9 cellular contexts compared by ENCODE assay signal in genomic region chr10:132421377-132422168, GRCh38. TPM values are rescaled to one million over a fixed set of nuclear protein-coding genes. Genes with fewer than 3 reads are reported as not detected.
DNase-seq lines count a peak whose midpoint lies in the region; ATAC-seq, FAIRE-seq and TF ChIP-seq lines count a peak whose summit lies in the region.
"Had no signal": no experiment of that assay in that cellular context is flagged by ENCODE, and none has a peak within 500 bp of the region (broad histone marks: within the 10 kb centered on the region; RNA-seq: fewer than 3 reads in every experiment).

No MANE protein-coding gene starts in this region.

- DNase-seq in DMS53 (lab: John Stamatoyannopoulos, UW): peak; percentile 88
- DNase-seq in NCI-H526 treated with DMSO at 0.1 percent for 48 hours (lab: John Stamatoyannopoulos, UW): peak; percentile 26
- peak; percentile 27 for DNase-seq in astrocyte (ENCODE audit: low read depth)
- peak; percentile 88 to 92 for DNase-seq in left colon
- DNase-seq in stimulated activated naive CD8-positive, alpha-beta T cell treated with anti-CD3 and anti-CD28 coated beads, Interleukin-15, amount 100 ng/mL, for 72 hours: no peak
- no peak for DNase-seq in NCI-H524 treated with DMSO at 0.1 percent for 48 hours (lab: John Stamatoyannopoulos, UW)

- H3K9me3 ChIP-seq in astrocyte (ENCODE audit: insufficient read depth, low read depth, low read length): no peaks in the 10 kb centered on the region
- H3K9me3 ChIP-seq: SJSA1 had no signal

- peak overlapping the region; percentile 47 for H3K4me2 ChIP-seq in astrocyte (ENCODE audit: low read length)

- H3K79me2 ChIP-seq in astrocyte (ENCODE audit: insufficient read depth, low read length): no peaks in the 10 kb centered on the region

- no peaks in the 10 kb centered on the region for H3K36me3 ChIP-seq in astrocyte (ENCODE audit: insufficient read depth, low read length)
- H3K36me3 ChIP-seq: SJSA1 had no signal

- H3K27ac Mint-ChIP-seq in astrocyte (ENCODE audit: unreplicated experiment): no peak overlapping the region
- peak overlapping the region; percentile 90 to 98 for H3K27ac Mint-ChIP-seq in stimulated activated naive CD8-positive, alpha-beta T cell treated with anti-CD3 and anti-CD28 coated beads, Interleukin-15, amount 100 ng/mL, for 72 hours

- H3K27me3 Mint-ChIP-seq in astrocyte (ENCODE audit: low read depth, unreplicated experiment): no peaks in the 10 kb centered on the region
- H3K27me3 Mint-ChIP-seq in stimulated activated naive CD8-positive, alpha-beta T cell treated with anti-CD3 and anti-CD28 coated beads, Interleukin-15, amount 100 ng/mL, for 72 hours: no peaks in the 10 kb centered on the region

- no peak overlapping the region for H3K4me3 Mint-ChIP-seq in astrocyte (ENCODE audit: unreplicated experiment)
- peak overlapping the region; percentile 36 to 38 for H3K4me3 Mint-ChIP-seq in stimulated activated naive CD8-positive, alpha-beta T cell treated with anti-CD3 and anti-CD28 coated beads, Interleukin-15, amount 100 ng/mL, for 72 hours

- H3K9me3 Mint-ChIP-seq in astrocyte (ENCODE audit: unreplicated experiment): no peaks in the 10 kb centered on the region
- no peaks in the 10 kb centered on the region for H3K9me3 Mint-ChIP-seq in stimulated activated naive CD8-positive, alpha-beta T cell treated with anti-CD3 and anti-CD28 coated beads, Interleukin-15, amount 100 ng/mL, for 72 hours

- no peak overlapping the region for H3K4me3 ChIP-seq in astrocyte (ENCODE audit: insufficient read depth, low read depth, low read length)
- H3K4me3 ChIP-seq: SJSA1 had no signal

- H3K36me3 Mint-ChIP-seq in astrocyte (ENCODE audit: low read depth, unreplicated experiment): peaks cover 2% of the 10 kb centered on the region

- no peak for TF ChIP-seq CTCF in astrocyte (IDR thresholded peaks at IDR 0.05; ENCODE audit: insufficient read depth, low read depth, low read length)

- H3K4me1 ChIP-seq in astrocyte (ENCODE audit: insufficient read depth, low read length): peaks cover 9% of the 10 kb centered on the region

- peaks cover 14% of the 10 kb centered on the region for H3K4me1 Mint-ChIP-seq in astrocyte (ENCODE audit: low read depth, unreplicated experiment)
- H3K4me1 Mint-ChIP-seq in stimulated activated naive CD8-positive, alpha-beta T cell treated with anti-CD3 and anti-CD28 coated beads, Interleukin-15, amount 100 ng/mL, for 72 hours: peaks cover 38% of the 10 kb centered on the region

- no peak overlapping the region for H3K27ac ChIP-seq in astrocyte (ENCODE audit: low read depth, low read length)
- H3K27ac ChIP-seq: SJSA1 had no signal

- H3K9ac ChIP-seq in astrocyte (ENCODE audit: low read length): peak overlapping the region; percentile 59

- no peak overlapping the region for H2AFZ ChIP-seq in astrocyte (ENCODE audit: low read depth, low read length)

- no peak for FAIRE-seq in astrocyte (lab: Jason Lieb, UNC)

- intact Hi-C loops in left colon (cut with DNase I, micrococcal nuclease): no loop called here

- ATAC-seq in GM21737 (IDR thresholded peaks at IDR 0.05; ENCODE audit: unreplicated experiment) (peak; percentile 47), left colon (peak; percentile 68), HG03378 (IDR thresholded peaks at IDR 0.05; ENCODE audit: unreplicated experiment) (no peak)
- peak; percentile 62 for ATAC-seq in stimulated activated naive CD8-positive, alpha-beta T cell treated with anti-CD3 and anti-CD28 coated beads, Interleukin-15, amount 100 ng/mL, for 72 hours

- no peaks in the 10 kb centered on the region for H3K27me3 ChIP-seq in astrocyte (ENCODE audit: insufficient read depth, low read length)
- H3K27me3 ChIP-seq: SJSA1 had no signal

- H4K20me1 ChIP-seq in astrocyte (ENCODE audit: insufficient read depth, low read length): no peaks in the 10 kb centered on the region

RNA-seq across cellular contexts. Expression of gene PWWP2B, which starts 24.6 kb away (rescaled TPM):
- total RNA-seq in astrocyte: 12.0 and 14.1 TPM in 2 replicates
- 10 to 100 TPM; 51.9 to 55.3 TPM for total RNA-seq in left colon

Comparison
In these comparisons a context has a peak if more than half of its experiments do, and no peak if none do; other contexts are left out.
1. DNase-seq: peak in DMS53 (single experiment), NCI-H526 treated with DMSO at 0.1 percent for 48 hours (single experiment), astrocyte (single experiment) and left colon (2 of 2); none in stimulated activated naive CD8-positive, alpha-beta T cell treated with anti-CD3 and anti-CD28 coated beads, Interleukin-15, amount 100 ng/mL, for 72 hours (0 of 2) and NCI-H524 treated with DMSO at 0.1 percent for 48 hours (single experiment).